Comparison of ENCODE assay signal across 11 cellular contexts in genomic region chr5:171405615-171406014, GRCh38. TPM values are rescaled to one million over a fixed set of nuclear protein-coding genes. Genes with fewer than 3 reads are reported as not detected.
DNase-seq lines count a peak whose midpoint lies in the region; ATAC-seq and TF ChIP-seq lines count a peak whose summit lies in the region.
"Had no signal": no experiment of that assay in that cellular context is flagged by ENCODE, and none has a peak within 500 bp of the region (broad histone marks: within the 10 kb centered on the region; RNA-seq: fewer than 3 reads in every experiment).

No MANE protein-coding gene starts in this region.

- peaks cover 50% of the 10 kb centered on the region for H3K4me1 Mint-ChIP-seq in activated naive CD4-positive, alpha-beta T cell treated with anti-CD3 and anti-CD28 coated beads for 36 hours (ENCODE audit: low read depth)

- no peaks in the 10 kb centered on the region for H3K27me3 Mint-ChIP-seq in activated naive CD4-positive, alpha-beta T cell treated with anti-CD3 and anti-CD28 coated beads for 36 hours (ENCODE audit: low read depth)
- H3K27me3 Mint-ChIP-seq: CD4-positive, alpha-beta memory T cell had no signal

- H3K4me3 ChIP-seq in choroid plexus epithelial cell (ENCODE audit: low read depth, low read length) (no peak overlapping the region), retinal pigment epithelial cell (ENCODE audit: low read length) (no peak overlapping the region)

- no peak overlapping the region for H3K4me3 Mint-ChIP-seq in activated naive CD4-positive, alpha-beta T cell treated with anti-CD3 and anti-CD28 coated beads for 36 hours

- TF ChIP-seq CTCF in choroid plexus epithelial cell (conservative IDR thresholded peaks at IDR 0.05; ENCODE audit: low read depth, low read length), result peak; percentile 53
- peak; percentile 49 for TF ChIP-seq CTCF in retinal pigment epithelial cell (conservative IDR thresholded peaks at IDR 0.05; ENCODE audit: low read depth, low read length)

- CTCF ChIA-PET in activated naive CD4-positive, alpha-beta T cell treated with anti-CD3 and anti-CD28 coated beads for 36 hours (lab: Charles Lee), result interaction anchor here (0.6 to 2.4 kb wide), 3 partner anchors 9 to 13 kb away, joined by 4 to 9 read pairs (median 6); partner anchors contain the start of gene FGF18

- DNase-seq in NCI-H82 (lab: John Stamatoyannopoulos, UW) (peak; percentile 12), NCI-H82 treated with DMSO at 0.1 percent for 48 hours (lab: John Stamatoyannopoulos, UW; ENCODE audit: unreplicated experiment) (no peak), NAMALWA (ENCODE audit: low spot score) (peak; percentile 73), choroid plexus epithelial cell (ENCODE audit: low read depth) (peak; percentile 56), retinal pigment epithelial cell (ENCODE audit: low read depth) (no peak)
- no peak for DNase-seq in activated naive CD4-positive, alpha-beta T cell treated with anti-CD3 and anti-CD28 coated beads for 36 hours
- DNase-seq in stimulated activated CD4-positive, alpha-beta T cell treated with anti-CD3 and anti-CD28 coated beads, Interleukin-12 subunit alpha, Interleukin-12 subunit beta, amount 100 ng/mL, for 4 hours, result no peak
- DNase-seq: CD4-positive, alpha-beta memory T cell; midbrain had no signal

- H3K36me3 Mint-ChIP-seq in activated naive CD4-positive, alpha-beta T cell treated with anti-CD3 and anti-CD28 coated beads for 36 hours (ENCODE audit: low read depth), result peaks cover 61% of the 10 kb centered on the region

- H3K27ac Mint-ChIP-seq in activated naive CD4-positive, alpha-beta T cell treated with anti-CD3 and anti-CD28 coated beads for 36 hours, result no peak overlapping the region

- ATAC-seq in HG02981 (IDR thresholded peaks at IDR 0.05; ENCODE audit: unreplicated experiment), result no peak

- intact Hi-C loops in activated naive CD4-positive, alpha-beta T cell treated with anti-CD3 and anti-CD28 coated beads for 36 hours (cut with micrococcal nuclease), result loop anchor here (2.0 kb wide), 1 partner anchor 17 kb away; no protein-coding TSS in a partner anchor

- no peaks in the 10 kb centered on the region for H3K9me3 Mint-ChIP-seq in activated naive CD4-positive, alpha-beta T cell treated with anti-CD3 and anti-CD28 coated beads for 36 hours
- H3K9me3 Mint-ChIP-seq: CD4-positive, alpha-beta memory T cell had no signal

RNA-seq across cellular contexts. Expression of gene FGF18, which starts 13.8 kb away (rescaled TPM):
- under 1 TPM in 1 of 2 experiments, not detected in 1; 0.17 TPM for total RNA-seq in activated naive CD4-positive, alpha-beta T cell treated with anti-CD3 and anti-CD28 coated beads for 36 hours
- total RNA-seq: RPMI7951 had no signal

RNA-seq across cellular contexts. Expression of gene NPM1, which starts 18.0 kb away (rescaled TPM):
- total RNA-seq in activated naive CD4-positive, alpha-beta T cell treated with anti-CD3 and anti-CD28 coated beads for 36 hours, result 1,000 to 10,000 TPM; 3,194 to 3,467 TPM

Comparison
In these comparisons a context has a peak if more than half of its experiments do, and no peak if none do; other contexts are left out.
1. DNase-seq: peak in NCI-H82 (single experiment), NAMALWA (single experiment) and choroid plexus epithelial cell (single experiment); none in NCI-H82 treated with DMSO at 0.1 percent for 48 hours (single experiment), retinal pigment epithelial cell (single experiment), activated naive CD4-positive, alpha-beta T cell treated with anti-CD3 and anti-CD28 coated beads for 36 hours (single experiment) and stimulated activated CD4-positive, alpha-beta T cell treated with anti-CD3 and anti-CD28 coated beads, Interleukin-12 subunit alpha, Interleukin-12 subunit beta, amount 100 ng/mL, for 4 hours (single experiment).